Comparison of ENCODE assay signal across 9 cellular contexts in the genomic region with DNA sequence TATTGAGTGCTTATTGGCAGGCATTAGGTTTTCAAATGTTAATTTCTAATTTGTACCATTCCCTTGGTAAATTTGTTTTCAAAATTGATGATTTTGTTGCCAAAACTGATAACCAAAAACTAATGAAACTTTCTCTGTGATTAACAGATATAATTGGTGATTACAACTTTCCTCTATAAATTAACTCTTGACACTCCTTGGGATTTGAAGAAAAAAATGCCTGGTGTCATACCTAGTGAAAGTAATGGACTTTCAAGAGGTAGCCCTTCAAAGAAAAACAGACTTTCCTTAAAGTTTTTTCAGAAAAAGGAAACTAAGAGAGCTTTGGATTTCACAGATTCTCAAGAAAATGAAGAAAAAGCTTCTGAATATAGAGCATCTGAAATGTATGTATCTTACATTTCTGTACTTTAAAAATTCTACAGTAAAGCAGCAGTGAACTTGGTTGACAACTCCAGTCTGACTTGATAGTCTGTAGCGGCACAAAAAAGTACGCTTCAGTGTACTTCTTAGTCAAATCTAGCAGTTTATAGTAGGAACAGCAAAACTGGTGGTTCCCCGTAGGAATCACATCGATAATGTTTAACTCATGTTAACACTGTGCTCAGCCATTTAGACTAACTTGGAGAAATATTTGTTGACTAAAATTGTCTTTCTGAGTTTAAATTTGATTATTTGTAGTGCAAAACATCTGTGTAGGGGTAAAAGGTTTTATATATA.
A peak's percentile ranks its signal among the peaks of the same experiment; 100 is the strongest.
DNase-seq lines count a peak whose midpoint lies in the region; ATAC-seq and TF ChIP-seq lines count a peak whose summit lies in the region.
"Had no signal": no experiment of that assay in that cellular context is flagged by ENCODE, and none has a peak within 500 bp of the region (broad histone marks: within the 10 kb centered on the region; RNA-seq: fewer than 3 reads in every experiment).

No MANE protein-coding gene starts in this region.

- H3K27me3 ChIP-seq in OCI-LY1 (ENCODE audit: insufficient read depth, low read length): no peaks in the 10 kb centered on the region
- H3K27me3 ChIP-seq: body of pancreas had no signal

- H3K79me2 ChIP-seq in OCI-LY1 (ENCODE audit: insufficient read depth, low read length): peaks cover 57% of the 10 kb centered on the region

- H3K9me2 ChIP-seq in OCI-LY1 (ENCODE audit: low read depth, low read length): no peaks in the 10 kb centered on the region

- no peak overlapping the region for H2AFZ ChIP-seq in OCI-LY1 (ENCODE audit: low read length)

- peak overlapping the region; percentile 88 for H3K9ac ChIP-seq in OCI-LY1 (ENCODE audit: low read length)

- no peaks in the 10 kb centered on the region for H3F3A ChIP-seq in OCI-LY1 (ENCODE audit: insufficient read depth, low read length)

- H3K36me3 ChIP-seq in OCI-LY1 (ENCODE audit: insufficient read depth, low read length): peaks cover 45% of the 10 kb centered on the region

- CTCF ChIA-PET in HEK293T (lab: Yijun Ruan, JAX): interaction anchor here (1.0 kb wide), 1 partner anchor 11 kb away, joined by 4 read pairs; no protein-coding TSS in a partner anchor

- H3K4me3 ChIP-seq in OCI-LY1 (ENCODE audit: low read depth, low read length, poor library complexity, severe bottlenecking): peak overlapping the region; percentile 86
- H3K4me3 ChIP-seq: body of pancreas had no signal

- peak overlapping the region; percentile 73 for H3K4me2 ChIP-seq in OCI-LY1 (ENCODE audit: low read length)

- no peak for TF ChIP-seq CTCF in OCI-LY1 (IDR thresholded peaks at IDR 0.05; ENCODE audit: low read length)

- H3K4me1 ChIP-seq in OCI-LY1 (ENCODE audit: insufficient read depth, low read length, severe bottlenecking): peaks cover 27% of the 10 kb centered on the region

- H3K27ac ChIP-seq in OCI-LY1 (ENCODE audit: low read depth, low read length, poor library complexity, severe bottlenecking): no peak overlapping the region
- H3K27ac ChIP-seq: body of pancreas had no signal

- H3K9me3 ChIP-seq in OCI-LY1 (ENCODE audit: low read length): no peaks in the 10 kb centered on the region
- H3K9me3 ChIP-seq: body of pancreas had no signal

- peak; percentile 21 for ATAC-seq in GM18498 (IDR thresholded peaks at IDR 0.05; ENCODE audit: unreplicated experiment)
- ATAC-seq: body of pancreas had no signal

- H4K20me1 ChIP-seq in OCI-LY1 (ENCODE audit: insufficient read depth, low read length): no peaks in the 10 kb centered on the region

- POLR2A ChIA-PET in HEK293T (lab: Yijun Ruan, JAX): no interaction called here

- DNase-seq in HEK293T (ENCODE audit: extremely low spot score) (no peak), glomerular visceral epithelial cell (ENCODE audit: extremely low spot score) (peak; percentile 47), NCI-H2227 treated with DMSO at 0.1 percent for 48 hours (lab: John Stamatoyannopoulos, UW) (no peak), islet precursor cell (no peak), NCI-H128 (lab: John Stamatoyannopoulos, UW; ENCODE audit: unreplicated experiment) (no peak)
- DNase-seq in effector CD8-positive, alpha-beta T cell (lab: John Stamatoyannopoulos, UW): no peak
- DNase-seq: body of pancreas had no signal

TF ChIP-seq in HEK293T, 16 proteins besides CTCF, POLR2A, EP300 and RAD21:
- TF ChIP-seq FOXM1 (IDR thresholded peaks at IDR 0.05; ENCODE audit: borderline replicate concordance) (no peak), NFRKB (IDR thresholded peaks at IDR 0.05) (no peak), FOXK2 (IDR thresholded peaks at IDR 0.05) (no peak), CTBP1 (IDR thresholded peaks at IDR 0.05; ENCODE audit: borderline replicate concordance) (no peak), FOXA1 (IDR thresholded peaks at IDR 0.05) (no peak), SP1 (IDR thresholded peaks at IDR 0.05) (no peak), BHLHE40 (IDR thresholded peaks at IDR 0.05; ENCODE audit: borderline replicate concordance) (no peak), ARNT (IDR thresholded peaks at IDR 0.05) (no peak)
- TF ChIP-seq, protein P1, sequence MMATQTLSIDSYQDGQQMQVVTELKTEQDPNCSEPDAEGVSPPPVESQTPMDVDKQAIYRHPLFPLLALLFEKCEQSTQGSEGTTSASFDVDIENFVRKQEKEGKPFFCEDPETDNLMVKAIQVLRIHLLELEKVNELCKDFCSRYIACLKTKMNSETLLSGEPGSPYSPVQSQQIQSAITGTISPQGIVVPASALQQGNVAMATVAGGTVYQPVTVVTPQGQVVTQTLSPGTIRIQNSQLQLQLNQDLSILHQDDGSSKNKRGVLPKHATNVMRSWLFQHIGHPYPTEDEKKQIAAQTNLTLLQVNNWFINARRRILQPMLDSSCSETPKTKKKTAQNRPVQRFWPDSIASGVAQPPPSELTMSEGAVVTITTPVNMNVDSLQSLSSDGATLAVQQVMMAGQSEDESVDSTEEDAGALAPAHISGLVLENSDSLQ (IDR thresholded peaks at IDR 0.05): peak; percentile 55
